In genomic region chr3:146160964-146161724, GRCh38 we compare ENCODE assay signal across 1 cellular context.
TF ChIP-seq lines count a peak whose summit lies in the region.

TSS of gene PLOD2 (minus strand) at chr3:146161184. CDS start at chr3:146160989, 195 bp downstream.

TF ChIP-seq in HepG2, 621 proteins besides CTCF, POLR2A, EP300 and RAD21 (continued from another document and continues in another):
- TF ChIP-seq ZBTB34 (CRISPR knock-in tag; IDR thresholded peaks at IDR 0.05) (peak; percentile 81), ZNF841 (CRISPR knock-in tag; IDR thresholded peaks at IDR 0.05; ENCODE audit: borderline replicate concordance) (no peak; the same call in 1 of the 2 replicates), ZMYM4 (CRISPR knock-in tag; IDR thresholded peaks at IDR 0.05) (peak; percentile 100), RXRB (CRISPR knock-in tag; IDR thresholded peaks at IDR 0.05; ENCODE audit: borderline replicate concordance) (peak; percentile 74), ZFY (CRISPR knock-in tag; IDR thresholded peaks at IDR 0.05) (peak; percentile 88), ZNF414 (CRISPR knock-in tag; IDR thresholded peaks at IDR 0.05) (0 out of 2 replicates have a peak, but pooled peaks have one; percentile 78), ZSCAN12 (CRISPR knock-in tag; IDR thresholded peaks at IDR 0.05) (peak; percentile 61; the same call in 1 of the 2 replicates), ZSCAN9 (CRISPR knock-in tag; IDR thresholded peaks at IDR 0.05; ENCODE audit: borderline replicate concordance) (no peak; the same call in 1 of the 2 replicates), ZNF572 (CRISPR knock-in tag; IDR thresholded peaks at IDR 0.05) (no peak), ZNF576 (CRISPR knock-in tag; IDR thresholded peaks at IDR 0.05) (no peak), CERS6 (CRISPR knock-in tag; IDR thresholded peaks at IDR 0.05) (no peak), ZNF180 (CRISPR knock-in tag; IDR thresholded peaks at IDR 0.05; ENCODE audit: borderline replicate concordance, low read depth) (no peak), ZHX1 (CRISPR knock-in tag; IDR thresholded peaks at IDR 0.05; ENCODE audit: low read depth) (peak; percentile 49; the same call in 1 of the 2 replicates), HDAC1 (CRISPR knock-in tag; IDR thresholded peaks at IDR 0.05) (peak; percentile 63), ZMAT3 (CRISPR knock-in tag; conservative IDR thresholded peaks at IDR 0.05) (no peak), SSRP1 (CRISPR knock-in tag; IDR thresholded peaks at IDR 0.05) (no peak), ZNF747 (CRISPR knock-in tag; IDR thresholded peaks at IDR 0.05; ENCODE audit: borderline replicate concordance) (peak; percentile 81; the same call in 1 of the 2 replicates), CENPX (CRISPR knock-in tag; IDR thresholded peaks at IDR 0.05) (no peak), YEATS4 (CRISPR knock-in tag; IDR thresholded peaks at IDR 0.05; ENCODE audit: borderline replicate concordance) (peak; percentile 92), ZFP41 (CRISPR knock-in tag; IDR thresholded peaks at IDR 0.05; ENCODE audit: borderline replicate concordance) (no peak), DDIT3 (CRISPR knock-in tag; IDR thresholded peaks at IDR 0.05) (no peak), MYNN (CRISPR knock-in tag; IDR thresholded peaks at IDR 0.05; ENCODE audit: low read depth) (no peak), GABPB1 (CRISPR knock-in tag; IDR thresholded peaks at IDR 0.05) (peak; percentile 71; the same call in 1 of the 2 replicates), ZC3H13 (CRISPR knock-in tag; IDR thresholded peaks at IDR 0.05) (no peak), BCLAF1 (IDR thresholded peaks at IDR 0.05) (no peak), STAG1 (CRISPR knock-in tag; IDR thresholded peaks at IDR 0.05) (0 out of 2 replicates have a peak, but pooled peaks have one; percentile 1), SIN3A (IDR thresholded peaks at IDR 0.05; ENCODE audit: borderline replicate concordance, low read depth, low read length) (peak; percentile 90; the same call in 1 of the 2 replicates), DNMT1 (CRISPR knock-in tag; IDR thresholded peaks at IDR 0.05) (peak; percentile 47; the same call in 1 of the 2 replicates), RFXANK (CRISPR knock-in tag; IDR thresholded peaks at IDR 0.05) (0 out of 2 replicates have a peak, but pooled peaks have one; percentile 46), GLMP (CRISPR knock-in tag; IDR thresholded peaks at IDR 0.05; ENCODE audit: borderline replicate concordance) (no peak), RFX1 (IDR thresholded peaks at IDR 0.05) (no peak), AFF4 (CRISPR knock-in tag; IDR thresholded peaks at IDR 0.05) (peak; percentile 72; the same call in 1 of the 2 replicates), ZNF879 (CRISPR knock-in tag; IDR thresholded peaks at IDR 0.05) (no peak), CREM (IDR thresholded peaks at IDR 0.05) (peak; percentile 36; the same call in 1 of the 2 replicates), CREM (CRISPR knock-in tag; IDR thresholded peaks at IDR 0.05) (no peak), ZNF337 (CRISPR knock-in tag; IDR thresholded peaks at IDR 0.05; ENCODE audit: borderline replicate concordance, low read depth) (peak; percentile 81; the same call in 1 of the 2 replicates), FOXA1 (IDR thresholded peaks at IDR 0.05) (no peak), FOXA1 (CRISPR knock-in tag; IDR thresholded peaks at IDR 0.05) (peak; percentile 91), ZNF331 (CRISPR knock-in tag; IDR thresholded peaks at IDR 0.05) (peak; percentile 38; the same call in 1 of the 2 replicates), GMEB2 (CRISPR knock-in tag; IDR thresholded peaks at IDR 0.05; ENCODE audit: low read depth) (no peak), ZNF101 (CRISPR knock-in tag; IDR thresholded peaks at IDR 0.05; ENCODE audit: borderline replicate concordance, low read depth) (0 out of 2 replicates have a peak, but pooled peaks have one; percentile 48), ZNF431 (CRISPR knock-in tag; IDR thresholded peaks at IDR 0.05; ENCODE audit: borderline replicate concordance, low read depth) (peak; percentile 91), KDM5B (CRISPR knock-in tag; IDR thresholded peaks at IDR 0.05; ENCODE audit: borderline replicate concordance) (peak; percentile 81), SKI (IDR thresholded peaks at IDR 0.05; ENCODE audit: partially characterized antibody) (peak; percentile 96), SATB2 (CRISPR knock-in tag; IDR thresholded peaks at IDR 0.05) (no peak), UBTF (CRISPR knock-in tag; IDR thresholded peaks at IDR 0.05) (peak; percentile 89; the same call in 1 of the 2 replicates), RAD51 (IDR thresholded peaks at IDR 0.05; ENCODE audit: borderline replicate concordance) (no peak)
